In genomic region chr19:13788991-13789390, GRCh38 we compare ENCODE assay signal across 10 cellular contexts. TPM values are rescaled to one million over a fixed set of nuclear protein-coding genes. Genes with fewer than 3 reads are reported as not detected.
DNase-seq lines count a peak whose midpoint lies in the region; ATAC-seq and TF ChIP-seq lines count a peak whose summit lies in the region.
"Had no signal": no experiment of that assay in that cellular context is flagged by ENCODE, and none has a peak within 500 bp of the region (broad histone marks: within the 10 kb centered on the region; RNA-seq: fewer than 3 reads in every experiment).

No MANE protein-coding gene starts in this region.

- no peak for TF ChIP-seq CTCF in transverse colon (IDR thresholded peaks at IDR 0.05)

- 47 to 48% methylated on average over 4 to 8 of the region's 8 CpGs for WGBS in transverse colon (ENCODE audit: low coverage in 1 of 2), 2 donors

- H3K9me3 ChIP-seq in transverse colon = no peaks in the 10 kb centered on the region

- intact Hi-C loops in transverse colon (cut with DNase I; ENCODE audit: low total_unique reads) = no loop called here

- H3K36me3 ChIP-seq in transverse colon = no peaks in the 10 kb centered on the region

- H3K4me3 ChIP-seq in transverse colon = no peak overlapping the region

- no peak for TF ChIP-seq POLR2A in transverse colon (IDR thresholded peaks at IDR 0.05)

- ATAC-seq in HG02884 (IDR thresholded peaks at IDR 0.05; ENCODE audit: unreplicated experiment) (no peak), GM19324 (IDR thresholded peaks at IDR 0.05; ENCODE audit: low FRiP score, unreplicated experiment) (no peak), GM19463 (IDR thresholded peaks at IDR 0.05; ENCODE audit: unreplicated experiment) (no peak)

- in situ Hi-C loops in transverse colon (cut with MboI; ENCODE audit: low pct_ligation_motif_present in 1 of 4, low pct_unique_long_range_greater_than_20kb in 1 of 4, low sequenced_read_pairs in 3 of 4) = no loop called here

- DNase-seq in activated gamma-delta T cell treated with Interleukin-2 at 50 U/mL for 16 hours (peak; percentile 39), activated gamma-delta T cell (lab: John Stamatoyannopoulos, UW) (no peak), UCSD-AML1 (lab: John Stamatoyannopoulos, UW; ENCODE audit: unreplicated experiment) (peak; percentile 34), fibroblast of peridontal ligament (ENCODE audit: extremely low read depth) (peak; percentile 88), transverse colon (peak; percentile 38)
- DNase-seq: activated CD8-positive, alpha-beta memory T cell treated with anti-CD3 and anti-CD28 coated beads, Interleukin-2, amount 50 U/mL, for 4 hours; NCI-H1105 treated with DMSO at 0.1 percent for 48 hours had no signal

- TF ChIP-seq EP300 in transverse colon (IDR thresholded peaks at IDR 0.05; ENCODE audit: low read depth) = no peak

- H3K27me3 ChIP-seq in transverse colon = no peaks in the 10 kb centered on the region

- peaks cover 5 to 35% (median 23%) of the 10 kb centered on the region in 4 donors for H3K4me1 ChIP-seq in transverse colon

- peak overlapping the region; percentile 64 to 74 (median 72) for H3K27ac ChIP-seq in transverse colon

RNA-seq across cellular contexts. Expression of gene ZSWIM4, which starts 6.3 kb away (rescaled TPM):
- 1 to 10 TPM; 2.3 to 5.1 (median 2.9) TPM for total RNA-seq in transverse colon

RNA-seq across cellular contexts. Expression of gene C19orf53, which starts 14.7 kb away (rescaled TPM):
- total RNA-seq in transverse colon = 100 to 1,000 TPM in 2 of 4 donors, 10 to 100 TPM in 2; 48.6 to 111 (median 94.2) TPM

RNA-seq across cellular contexts. Expression of gene MRI1, which starts 24.7 kb away (rescaled TPM):
- total RNA-seq in transverse colon = 100 to 1,000 TPM in 2 of 4 donors, 10 to 100 TPM in 2; 63.0 to 304 (median 99.2) TPM
